Comparison of ENCODE assay signal across 8 cellular contexts in the genomic region with DNA sequence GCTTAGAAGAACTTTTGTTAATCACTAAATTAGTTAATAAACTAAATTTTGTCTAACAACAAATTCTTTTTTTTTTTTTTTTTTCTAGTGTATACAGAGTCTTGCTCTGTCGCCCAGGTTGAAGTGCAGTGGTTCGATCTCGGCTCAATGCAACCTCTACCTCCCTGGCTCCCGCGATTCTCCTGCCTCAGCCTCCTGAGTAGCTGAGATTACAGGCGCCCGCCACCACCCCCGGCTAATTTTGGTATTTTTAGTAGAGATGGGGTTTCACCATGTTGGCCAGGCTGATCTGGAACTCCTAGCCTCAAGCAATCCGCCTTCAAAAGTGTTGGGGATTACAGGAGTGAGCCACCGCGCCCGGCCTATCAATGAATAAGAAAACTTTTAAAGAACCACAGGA. TPM values are rescaled to one million over a fixed set of nuclear protein-coding genes. Genes with fewer than 3 reads are reported as not detected.
DNase-seq lines count a peak whose midpoint lies in the region; ATAC-seq and TF ChIP-seq lines count a peak whose summit lies in the region.
"Had no signal": no experiment of that assay in that cellular context is flagged by ENCODE, and none has a peak within 500 bp of the region (broad histone marks: within the 10 kb centered on the region; RNA-seq: fewer than 3 reads in every experiment).

No MANE protein-coding gene starts in this region.

- peak overlapping the region; percentile 38 for H3K4me3 Mint-ChIP-seq in activated CD8-positive, alpha-beta T cell treated with anti-CD3 and anti-CD28 coated beads, Interleukin-2, amount 10 ng/mL, durations not matched to agents 7 days and 5 days

- H4K20me1 ChIP-seq in hepatocyte (ENCODE audit: insufficient read depth, poor library complexity, severe bottlenecking), result no peaks in the 10 kb centered on the region

- H3K27ac ChIP-seq in HUES48 (ENCODE audit: low read depth, low read length) (no peak overlapping the region), hepatocyte (peak overlapping the region; percentile 24), stomach smooth muscle (ENCODE audit: low read length) (no peak overlapping the region)

- peaks cover 10% of the 10 kb centered on the region for H3K4me1 ChIP-seq in HUES48 (ENCODE audit: control insufficient read depth, insufficient read depth, low read length)
- no peaks in the 10 kb centered on the region for H3K4me1 ChIP-seq in hepatocyte (ENCODE audit: insufficient read depth)
- H3K4me1 ChIP-seq in stomach smooth muscle (ENCODE audit: control insufficient read depth, insufficient read depth, low read length), result peaks cover 5% of the 10 kb centered on the region

- H3K36me3 Mint-ChIP-seq in activated CD8-positive, alpha-beta T cell treated with anti-CD3 and anti-CD28 coated beads, Interleukin-2, amount 10 ng/mL, durations not matched to agents 7 days and 5 days (ENCODE audit: low read depth), result no peaks in the 10 kb centered on the region

- peak overlapping the region; percentile 47 for H2AFZ ChIP-seq in hepatocyte

- no peak for TF ChIP-seq CTCF in hepatocyte (IDR thresholded peaks at IDR 0.05; ENCODE audit: poor library complexity)

- H3K27me3 ChIP-seq in HUES48 (ENCODE audit: control insufficient read depth, insufficient read depth, low read length) (peaks cover 11% of the 10 kb centered on the region), hepatocyte (peaks cover 10% of the 10 kb centered on the region), stomach smooth muscle (ENCODE audit: control insufficient read depth in 1 of 2, insufficient read depth in 2 of 2, low read length in 2 of 2) (peaks cover 0 to 4% of the 10 kb centered on the region in 2 donors)

- peak overlapping the region; percentile 65 for H3K4me2 ChIP-seq in hepatocyte

- H3K9me2 ChIP-seq in hepatocyte (replicated peaks; ENCODE audit: insufficient read depth), result no peaks in the 10 kb centered on the region

- no peaks in the 10 kb centered on the region for H3K9me3 ChIP-seq in HUES48 (ENCODE audit: control insufficient read depth, insufficient read depth, low read length)
- no peaks in the 10 kb centered on the region for H3K9me3 ChIP-seq in hepatocyte (ENCODE audit: low read depth)
- H3K9me3 ChIP-seq in stomach smooth muscle (ENCODE audit: control insufficient read depth in 2 of 2, low read length in 2 of 2), result no peaks in the 10 kb centered on the region

- H3K36me3 ChIP-seq in HUES48 (ENCODE audit: control insufficient read depth, insufficient read depth, low read length), result no peaks in the 10 kb centered on the region
- no peaks in the 10 kb centered on the region for H3K36me3 ChIP-seq in hepatocyte (replicated peaks; ENCODE audit: insufficient read depth, low read depth)
- no peaks in the 10 kb centered on the region for H3K36me3 ChIP-seq in stomach smooth muscle (ENCODE audit: control insufficient read depth in 2 of 2, insufficient read depth in 2 of 2, low read length in 2 of 2)

- ATAC-seq in activated CD8-positive, alpha-beta T cell treated with anti-CD3 and anti-CD28 coated beads, Interleukin-2, amount 10 ng/mL, durations not matched to agents 7 days and 5 days, result no peak
- ATAC-seq in HG02970 (IDR thresholded peaks at IDR 0.05; ENCODE audit: low FRiP score, unreplicated experiment), result no peak
- ATAC-seq in GM18870 (IDR thresholded peaks at IDR 0.05; ENCODE audit: unreplicated experiment), result no peak

- WGBS in hepatocyte (ENCODE audit: low lambda C conversion rate, missing lambda C conversion rate), result 94% methylated on average over 12 of the region's 12 CpGs

- H3K4me1 Mint-ChIP-seq in activated CD8-positive, alpha-beta T cell treated with anti-CD3 and anti-CD28 coated beads, Interleukin-2, amount 10 ng/mL, durations not matched to agents 7 days and 5 days (ENCODE audit: low read depth), result peaks cover 16% of the 10 kb centered on the region

- DNase-seq in activated CD8-positive, alpha-beta T cell treated with anti-CD3 and anti-CD28 coated beads, Interleukin-2, amount 10 ng/mL, durations not matched to agents 7 days and 5 days, result no peak
- DNase-seq in hepatocyte (ENCODE audit: low spot score) (no peak), GM19240 (ENCODE audit: insufficient read length, low spot score) (no peak)

- no peaks in the 10 kb centered on the region for H3K79me2 ChIP-seq in hepatocyte

- no peak overlapping the region for H3K9ac ChIP-seq in HUES48 (ENCODE audit: low read depth, low read length)
- peak overlapping the region in 1 of 2 donors; percentile 33 for H3K9ac ChIP-seq in stomach smooth muscle (ENCODE audit: low read length in 2 of 2)

- no peak overlapping the region for H3K27ac Mint-ChIP-seq in activated CD8-positive, alpha-beta T cell treated with anti-CD3 and anti-CD28 coated beads, Interleukin-2, amount 10 ng/mL, durations not matched to agents 7 days and 5 days

- POLR2A ChIA-PET in activated CD8-positive, alpha-beta T cell treated with anti-CD3 and anti-CD28 coated beads, Interleukin-2, amount 10 ng/mL, durations not matched to agents 7 days and 5 days (lab: Charles Lee), result interaction anchor here (1.2 to 1.3 kb wide), 2 partner anchors 23 to 41 kb away, joined by 4 to 5 read pairs; no protein-coding TSS in a partner anchor

- peak overlapping the region; percentile 83; the same call in 1 of the 2 replicates for H3K4me3 ChIP-seq in HUES48 (ENCODE audit: low read depth, low read length)
- no peak overlapping the region for H3K4me3 ChIP-seq in hepatocyte
- peak overlapping the region; percentile 27 to 85 for H3K4me3 ChIP-seq in stomach smooth muscle (ENCODE audit: low read length in 2 of 2)

- CTCF ChIA-PET in activated CD8-positive, alpha-beta T cell treated with anti-CD3 and anti-CD28 coated beads, Interleukin-2, amount 10 ng/mL, durations not matched to agents 7 days and 5 days (lab: Charles Lee), result interaction anchor here (1.1 to 1.4 kb wide), 2 partner anchors 22 to 41 kb away, joined by 7 read pairs; a partner anchor contains a TSS

- no peaks in the 10 kb centered on the region for H3K9me3 Mint-ChIP-seq in activated CD8-positive, alpha-beta T cell treated with anti-CD3 and anti-CD28 coated beads, Interleukin-2, amount 10 ng/mL, durations not matched to agents 7 days and 5 days (ENCODE audit: insufficient read depth)

- H3K27me3 Mint-ChIP-seq in activated CD8-positive, alpha-beta T cell treated with anti-CD3 and anti-CD28 coated beads, Interleukin-2, amount 10 ng/mL, durations not matched to agents 7 days and 5 days (ENCODE audit: low read depth), result peaks cover 18% of the 10 kb centered on the region

RNA-seq across cellular contexts. Expression of a gene that starts 1.1 kb away (rescaled TPM):
- not detected for total RNA-seq in activated CD8-positive, alpha-beta T cell treated with anti-CD3 and anti-CD28 coated beads, Interleukin-2, amount 10 ng/mL, durations not matched to agents 7 days and 5 days
- total RNA-seq in hepatocyte, result 1.0 and 2.2 TPM in 2 replicates
- 0.79 and 0.97 TPM in 2 replicates for polyA plus RNA-seq in hepatocyte
- total RNA-seq: bronchial epithelial cell had no signal

RNA-seq across cellular contexts. Expression of a gene that starts 22.1 kb away (rescaled TPM):
- 10 to 100 TPM; 50.2 to 50.9 TPM for total RNA-seq in activated CD8-positive, alpha-beta T cell treated with anti-CD3 and anti-CD28 coated beads, Interleukin-2, amount 10 ng/mL, durations not matched to agents 7 days and 5 days
- total RNA-seq in hepatocyte, result 94.9 and 104 TPM in 2 replicates
- polyA plus RNA-seq in hepatocyte, result 127 and 137 TPM in 2 replicates
